8 cellular contexts compared by ENCODE assay signal in the genomic region with DNA sequence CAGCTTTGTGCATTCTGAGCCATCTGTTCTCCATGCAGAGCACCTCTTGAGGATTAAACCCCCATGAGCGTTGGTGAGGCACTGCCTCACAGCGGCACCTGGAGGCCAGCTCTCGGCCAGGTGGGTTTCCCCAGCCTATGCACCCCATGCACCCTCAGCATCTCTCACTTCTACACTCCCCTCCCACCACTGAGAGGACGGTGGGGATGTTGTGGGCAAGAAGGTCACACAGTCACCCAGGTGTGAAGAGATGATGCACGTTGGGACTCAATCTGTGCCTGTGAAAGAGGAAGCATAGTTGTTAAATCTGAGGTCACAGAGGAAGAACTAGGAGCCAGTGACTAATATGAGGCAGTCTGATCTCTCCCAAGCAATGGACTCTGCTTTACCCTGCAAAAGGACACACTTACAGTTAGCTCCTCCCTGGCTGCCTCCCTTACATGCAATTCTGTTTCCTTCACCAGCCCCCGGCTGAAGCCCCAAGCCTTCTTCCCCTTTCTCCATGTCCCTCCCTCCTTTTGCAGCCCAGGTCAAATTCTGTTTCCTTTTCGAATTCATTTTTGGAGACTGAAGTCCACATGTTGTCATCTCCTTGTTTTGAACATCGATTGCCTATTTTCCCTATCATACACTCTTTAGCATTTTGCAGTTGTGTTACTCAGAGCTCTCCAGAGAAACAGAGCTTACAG.
DNase-seq lines count a peak whose midpoint lies in the region; ATAC-seq lines count a peak whose summit lies in the region.

No MANE protein-coding gene starts in this region.

- DNase-seq in AML-193 (lab: John Stamatoyannopoulos, UW) (peak; percentile 72 to 79), AG20443 (ENCODE audit: low spot score) (no peak), T1000 (lab: John Stamatoyannopoulos, UW) (no peak), cerebellar cortex (ENCODE audit: low spot score) (no peak)
- peak; percentile 14 to 19 for DNase-seq in activated CD8-positive, alpha-beta memory T cell treated with anti-CD3 and anti-CD28 coated beads for 4 hours (ENCODE audit: low read depth in 2 of 2)
- peak; percentile 8 for DNase-seq in stimulated activated CD4-positive, alpha-beta T cell treated with anti-CD3 and anti-CD28 coated beads, Interleukin-4, amount 100 ng/mL, for 1 hour

- ATAC-seq in GM19043 (IDR thresholded peaks at IDR 0.05; ENCODE audit: low read depth, unreplicated experiment) (peak; percentile 93), HG03103 (IDR thresholded peaks at IDR 0.05; ENCODE audit: low read depth, unreplicated experiment) (peak; percentile 98)

Comparison
In these comparisons a context has a peak if more than half of its experiments do, and no peak if none do; other contexts are left out.
1. DNase-seq: peak in AML-193 (2 of 2), activated CD8-positive, alpha-beta memory T cell treated with anti-CD3 and anti-CD28 coated beads for 4 hours (2 of 2) and stimulated activated CD4-positive, alpha-beta T cell treated with anti-CD3 and anti-CD28 coated beads, Interleukin-4, amount 100 ng/mL, for 1 hour (single experiment); none in AG20443 (single experiment), T1000 (single experiment) and cerebellar cortex (single experiment).